ENCODE assay signal across 1 cellular context in the genomic region with DNA sequence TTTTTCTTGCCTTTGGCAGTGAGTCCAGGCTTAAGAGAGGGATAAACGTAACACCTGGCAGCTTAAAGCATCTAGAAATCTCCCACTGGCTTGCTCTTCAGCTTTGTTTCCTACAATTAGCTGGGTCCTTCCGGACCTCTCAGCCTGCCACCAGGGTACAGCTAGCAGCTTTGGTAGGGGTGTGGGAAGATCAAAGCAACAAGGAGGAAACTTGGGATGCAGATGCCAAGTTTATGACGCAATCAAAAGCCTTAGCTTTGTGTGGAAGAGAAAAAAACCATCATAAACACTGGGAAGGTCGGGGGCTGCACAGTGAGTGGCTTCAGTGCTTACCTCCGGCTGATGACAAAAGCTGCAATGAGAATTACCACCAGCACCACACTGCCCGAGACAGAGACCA.
TF ChIP-seq lines count a peak whose summit lies in the region.

No MANE protein-coding gene starts in this region.

TF ChIP-seq in IMR-90, 13 proteins besides CTCF, POLR2A, EP300 and RAD21:
- TF ChIP-seq FOS (IDR thresholded peaks at IDR 0.05; ENCODE audit: low read depth, low read length) (no peak), CEBPB (IDR thresholded peaks at IDR 0.05; ENCODE audit: low read depth, low read length) (peak; percentile 85)
